In genomic region chr5:134503937-134504437, GRCh38 we compare ENCODE assay signal across 10 cellular contexts. TPM values are rescaled to one million over a fixed set of nuclear protein-coding genes. Genes with fewer than 3 reads are reported as not detected.
DNase-seq lines count a peak whose midpoint lies in the region; ATAC-seq and TF ChIP-seq lines count a peak whose summit lies in the region.
"Had no signal": no experiment of that assay in that cellular context is flagged by ENCODE, and none has a peak within 500 bp of the region (broad histone marks: within the 10 kb centered on the region; RNA-seq: fewer than 3 reads in every experiment).

No MANE protein-coding gene starts in this region.

- H3K27ac ChIP-seq in duodenal mucosa (ENCODE audit: low read depth, low read length) (peak overlapping the region; percentile 51), osteoblast (ENCODE audit: low read depth, low read length) (peak overlapping the region; percentile 90)

- H4K20me1 ChIP-seq in osteoblast (ENCODE audit: insufficient read depth, low read length), result no peaks in the 10 kb centered on the region

- peak overlapping the region; percentile 6 for H3K27ac Mint-ChIP-seq in Caco-2 (ENCODE audit: unreplicated experiment)

- no peaks in the 10 kb centered on the region for H3K9me3 Mint-ChIP-seq in Caco-2 (ENCODE audit: unreplicated experiment)

- no peak overlapping the region for H3K4me3 Mint-ChIP-seq in Caco-2 (ENCODE audit: unreplicated experiment)

- H3K36me3 Mint-ChIP-seq in Caco-2 (ENCODE audit: insufficient read depth, unreplicated experiment), result peaks cover 6% of the 10 kb centered on the region

- H3K9ac ChIP-seq in NT2/D1 (ENCODE audit: insufficient read length, low read depth) (peak overlapping the region; percentile 13), duodenal mucosa (ENCODE audit: low read depth in 1 of 2, low read length in 2 of 2) (peak overlapping the region; percentile 40 to 51)

- H3K79me2 ChIP-seq in osteoblast (ENCODE audit: insufficient read depth, low read length), result no peaks in the 10 kb centered on the region

- intact Hi-C loops in Caco-2 (cut with micrococcal nuclease; ENCODE audit: unreplicated experiment), result no loop called here
- intact Hi-C loops in posterior vena cava (cut with DNase I), result no loop called here

- H3K27me3 ChIP-seq in Caco-2 (replicated peaks; ENCODE audit: control insufficient read depth, insufficient read depth, low read length) (no peaks in the 10 kb centered on the region), NT2/D1 (ENCODE audit: insufficient read depth, insufficient read length) (no peaks in the 10 kb centered on the region), duodenal mucosa (ENCODE audit: control insufficient read depth in 1 of 2, insufficient read depth in 2 of 2, low read length in 2 of 2) (no peaks in the 10 kb centered on the region), osteoblast (ENCODE audit: insufficient read depth, low read length) (no peaks in the 10 kb centered on the region)

- POLR2A ChIA-PET in Caco-2 (lab: Charles Lee), result interaction anchor here (0.9 to 1.1 kb wide), 2 partner anchors 8 to 10 kb away, joined by 4 read pairs; no protein-coding TSS in a partner anchor

- H2AFZ ChIP-seq in osteoblast (ENCODE audit: low read length), result peak overlapping the region; percentile 72

- no peak overlapping the region for H3K4me3 ChIP-seq in Caco-2 (ENCODE audit: low read depth, low read length)
- H3K4me3 ChIP-seq in NT2/D1 (ENCODE audit: insufficient read length, low read depth), result no peak overlapping the region
- H3K4me3 ChIP-seq in duodenal mucosa (ENCODE audit: low read depth in 1 of 2, low read length in 2 of 2), result peak overlapping the region in 1 of 2 donors; percentile 15
- no peak overlapping the region for H3K4me3 ChIP-seq in osteoblast (ENCODE audit: insufficient read depth, low read length)

- peaks cover 42% of the 10 kb centered on the region for H3K4me1 ChIP-seq in Caco-2
- peaks cover 26% of the 10 kb centered on the region for H3K4me1 ChIP-seq in NT2/D1 (ENCODE audit: insufficient read depth, insufficient read length)
- H3K4me1 ChIP-seq in duodenal mucosa (ENCODE audit: control insufficient read depth in 1 of 2, insufficient read depth in 2 of 2, low read length in 2 of 2), result peaks cover 30 to 35% of the 10 kb centered on the region in 2 donors
- peaks cover 25% of the 10 kb centered on the region for H3K4me1 ChIP-seq in osteoblast (ENCODE audit: insufficient read depth, low read length)

- H3K36me3 ChIP-seq in Caco-2 (ENCODE audit: control insufficient read depth, insufficient read depth, low read length) (no peaks in the 10 kb centered on the region; the same call in 1 of the 2 replicates), NT2/D1 (ENCODE audit: insufficient read depth, insufficient read length, low read length) (no peaks in the 10 kb centered on the region), duodenal mucosa (ENCODE audit: control insufficient read depth in 1 of 2, insufficient read depth in 2 of 2, low read length in 2 of 2) (peaks cover 0 to 3% of the 10 kb centered on the region in 2 donors), osteoblast (ENCODE audit: insufficient read depth, low read length) (no peaks in the 10 kb centered on the region)

- CTCF ChIA-PET in Caco-2 (lab: Charles Lee), result no interaction called here

- H3K27me3 Mint-ChIP-seq in Caco-2 (ENCODE audit: insufficient read depth, unreplicated experiment), result no peaks in the 10 kb centered on the region

- ATAC-seq in GM19397 (IDR thresholded peaks at IDR 0.05; ENCODE audit: unreplicated experiment) (no peak), GM18519 (IDR thresholded peaks at IDR 0.05; ENCODE audit: low FRiP score, unreplicated experiment) (no peak)

- DNase-seq in Caco-2 (no peak), NT2/D1 (ENCODE audit: low read depth, low spot score) (no peak), osteoblast (ENCODE audit: insufficient read length, low spot score, missing footprints) (no peak), medulla oblongata (ENCODE audit: extremely low spot score) (no peak), posterior vena cava (ENCODE audit: low spot score) (no peak)
- DNase-seq: NCI-H187, retina had no signal

- peaks cover 10% of the 10 kb centered on the region for H3K4me1 Mint-ChIP-seq in Caco-2 (ENCODE audit: low read depth, unreplicated experiment)

- H3K9me3 ChIP-seq in Caco-2, result no peaks in the 10 kb centered on the region
- no peaks in the 10 kb centered on the region for H3K9me3 ChIP-seq in NT2/D1 (ENCODE audit: insufficient read depth, low read length)
- no peaks in the 10 kb centered on the region for H3K9me3 ChIP-seq in duodenal mucosa (ENCODE audit: control insufficient read depth in 1 of 2, low read length in 2 of 2)
- H3K9me3 ChIP-seq in osteoblast (ENCODE audit: low read depth, low read length), result no peaks in the 10 kb centered on the region

- peak overlapping the region; percentile 38 for H3K4me2 ChIP-seq in osteoblast (ENCODE audit: insufficient read depth, low read length)

- no peak for TF ChIP-seq CTCF in Caco-2 (IDR thresholded peaks at IDR 0.05; ENCODE audit: insufficient read depth in 1 of 2, low read depth in 1 of 2, low read length in 1 of 2, severe bottlenecking in 1 of 2, unreplicated experiment in 1 of 2)
- no peak for TF ChIP-seq CTCF in osteoblast (IDR thresholded peaks at IDR 0.05; ENCODE audit: extremely low read depth, low read depth, low read length)

- BruUV-seq in Caco-2 (replicated peaks; lab: Mats Ljungman, UMichigan), result no TSS peak

RNA-seq across cellular contexts. Expression of gene JADE2, which starts 21.5 kb away (rescaled TPM):
- total RNA-seq in Caco-2 (2022) (65.3 and 67.6 TPM in 2 replicates), osteoblast (22.7 and 26.8 TPM in 2 replicates), posterior vena cava (10 to 100 TPM; 38.4 to 41.1 TPM)
